Comparison of ENCODE assay signal across 9 cellular contexts in the genomic region with DNA sequence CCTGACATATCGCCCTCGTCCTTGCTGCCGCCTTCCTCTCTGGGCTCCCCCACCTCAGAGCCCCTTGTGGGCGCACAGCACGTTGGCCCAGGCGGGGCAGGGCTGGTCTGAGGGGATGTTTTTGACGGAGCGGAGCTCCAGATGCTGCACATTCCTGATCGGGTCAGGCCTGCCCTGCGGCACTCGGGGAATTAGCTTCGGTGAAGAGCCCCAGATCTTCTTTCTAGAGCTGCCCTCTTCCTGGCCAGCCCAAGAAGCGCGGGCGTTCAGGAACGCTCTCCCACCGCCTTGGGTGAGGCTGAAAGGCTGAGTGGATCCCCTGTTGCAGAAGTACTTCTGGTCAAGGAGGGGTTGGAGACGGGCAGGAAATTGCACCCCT. TPM values are rescaled to one million over a fixed set of nuclear protein-coding genes. Genes with fewer than 3 reads are reported as not detected.
A peak's percentile ranks its signal among the peaks of the same experiment; 100 is the strongest.
DNase-seq lines count a peak whose midpoint lies in the region; ATAC-seq and TF ChIP-seq lines count a peak whose summit lies in the region.
"Had no signal": no experiment of that assay in that cellular context is flagged by ENCODE, and none has a peak within 500 bp of the region (broad histone marks: within the 10 kb centered on the region; RNA-seq: fewer than 3 reads in every experiment).

No MANE protein-coding gene starts in this region.

- peaks cover 22% of the 10 kb centered on the region for H3K79me2 ChIP-seq in trophoblast cell (ENCODE audit: control insufficient read depth, insufficient read depth, low read length, poor library complexity)

- peak overlapping the region; percentile 93 for H2BK120ac ChIP-seq in trophoblast cell (ENCODE audit: insufficient read depth, low read length, poor library complexity)

- no peak overlapping the region for H3K4me3 ChIP-seq in Caco-2 (ENCODE audit: low read depth, low read length)
- H3K4me3 ChIP-seq in trophoblast cell (ENCODE audit: low read depth, low read length): peak overlapping the region; percentile 70

- peak overlapping the region; percentile 73 for H2AK5ac ChIP-seq in trophoblast cell (ENCODE audit: low read length)

- peak overlapping the region; percentile 89 for H4K8ac ChIP-seq in trophoblast cell (ENCODE audit: low read depth, low read length)

- peak; percentile 32 for ATAC-seq in SK-N-SH treated with all-trans-retinoic acid at 6 μM for 48 hours
- ATAC-seq in HG02642 (IDR thresholded peaks at IDR 0.05; ENCODE audit: poor library complexity, unreplicated experiment): no peak

- peak overlapping the region; percentile 78 for H3K9ac ChIP-seq in trophoblast cell (ENCODE audit: low read length)

- H3K4me1 ChIP-seq in Caco-2 (peaks cover 25% of the 10 kb centered on the region), trophoblast cell (ENCODE audit: control insufficient read depth in 1 of 2, insufficient read depth in 2 of 2, low read length in 2 of 2) (peaks cover 23 to 25% of the 10 kb centered on the region in 2 experiments)

- H3K27me3 Mint-ChIP-seq in Caco-2 (ENCODE audit: insufficient read depth, unreplicated experiment): no peaks in the 10 kb centered on the region

- peak overlapping the region; percentile 84 for H3K4ac ChIP-seq in trophoblast cell (ENCODE audit: low read depth, low read length)

- peak overlapping the region; percentile 92 for H3K4me2 ChIP-seq in trophoblast cell (ENCODE audit: low read length)

- H2AFZ ChIP-seq in trophoblast cell (ENCODE audit: insufficient read depth, low read length, poor library complexity): peak overlapping the region; percentile 63

- H2BK5ac ChIP-seq in trophoblast cell (ENCODE audit: low read depth, low read length, poor library complexity): peak overlapping the region; percentile 97

- H3K9me3 ChIP-seq in Caco-2 (no peaks in the 10 kb centered on the region), trophoblast cell (ENCODE audit: insufficient read depth, low read depth, low read length) (no peaks in the 10 kb centered on the region)

- no peaks in the 10 kb centered on the region for H3K9me3 Mint-ChIP-seq in Caco-2 (ENCODE audit: unreplicated experiment)

- POLR2A ChIA-PET in Caco-2 (lab: Charles Lee): no interaction called here

- peak overlapping the region; percentile 95 for H3K18ac ChIP-seq in trophoblast cell (ENCODE audit: low read length)

- no peak for DNase-seq in Caco-2
- DNase-seq in foreskin melanocyte: peak; percentile 81
- peak; percentile 47 to 70 for DNase-seq in trophoblast cell
- no peak for DNase-seq in COLO829 (ENCODE audit: low spot score)
- DNase-seq in cortex of kidney (lab: John Stamatoyannopoulos, UW): no peak
- DNase-seq in midbrain (lab: John Stamatoyannopoulos, UW): no peak
- DNase-seq: activated CD4-positive, alpha-beta T cell treated with anti-CD3 and anti-CD28 coated beads for 1 hour had no signal

- no peak overlapping the region for H3K23ac ChIP-seq in trophoblast cell (ENCODE audit: low read length)

- peak overlapping the region; percentile 94 for H4K91ac ChIP-seq in trophoblast cell (ENCODE audit: low read depth, low read length)

- H3K27ac Mint-ChIP-seq in Caco-2 (ENCODE audit: unreplicated experiment): peak overlapping the region; percentile 71

- H3K27me3 ChIP-seq in Caco-2 (replicated peaks; ENCODE audit: control insufficient read depth, insufficient read depth, low read length) (no peaks in the 10 kb centered on the region), trophoblast cell (ENCODE audit: insufficient read depth, low read length) (no peaks in the 10 kb centered on the region)

- no CpG with 5 or more reads among the region's 18 CpGs for WGBS in trophoblast cell (ENCODE audit: extremely low coverage, insufficient coverage, insufficient read length)

- H2BK12ac ChIP-seq in trophoblast cell (ENCODE audit: low read length): peak overlapping the region; percentile 83

- peak overlapping the region; percentile 95 for H3K14ac ChIP-seq in trophoblast cell (ENCODE audit: low read length)

- TF ChIP-seq CTCF in Caco-2 (IDR thresholded peaks at IDR 0.05; ENCODE audit: insufficient read depth in 1 of 2, low read depth in 1 of 2, low read length in 1 of 2, severe bottlenecking in 1 of 2, unreplicated experiment in 1 of 2): no peak

- intact Hi-C loops in Caco-2 (cut with micrococcal nuclease; ENCODE audit: unreplicated experiment): no loop called here

- peaks cover 7% of the 10 kb centered on the region for H3K4me1 Mint-ChIP-seq in Caco-2 (ENCODE audit: low read depth, unreplicated experiment)

- BruUV-seq in Caco-2 (replicated peaks; lab: Mats Ljungman, UMichigan): no TSS peak

- H4K12ac ChIP-seq in trophoblast cell (ENCODE audit: low read depth, low read length): peak overlapping the region; percentile 85

- peak overlapping the region; percentile 96 for H3K27ac ChIP-seq in trophoblast cell (ENCODE audit: low read depth, low read length)

- no peaks in the 10 kb centered on the region for H3K36me3 Mint-ChIP-seq in Caco-2 (ENCODE audit: insufficient read depth, unreplicated experiment)

- peak overlapping the region; percentile 73 for H3K4me3 Mint-ChIP-seq in Caco-2 (ENCODE audit: unreplicated experiment)

- H3K36me3 ChIP-seq in Caco-2 (ENCODE audit: control insufficient read depth, insufficient read depth, low read length): no peaks in the 10 kb centered on the region
- peaks cover 8 to 9% of the 10 kb centered on the region in 2 experiments for H3K36me3 ChIP-seq in trophoblast cell (ENCODE audit: control insufficient read depth in 1 of 2, insufficient read depth in 2 of 2, low read length in 2 of 2)

- CTCF ChIA-PET in Caco-2 (lab: Charles Lee): no interaction called here

- H3K79me1 ChIP-seq in trophoblast cell (ENCODE audit: low read length): peaks cover 29% of the 10 kb centered on the region

TF ChIP-seq in SK-N-SH treated with all-trans-retinoic acid at 6 μM for 48 hours, 23 proteins besides CTCF, POLR2A, EP300 and RAD21 (continues in another document):
- TF ChIP-seq ESRRG (CRISPR knock-in tag; IDR thresholded peaks at IDR 0.05): no peak
- no peak for TF ChIP-seq ZC3H10 (CRISPR knock-in tag; IDR thresholded peaks at IDR 0.05)
- no peak for TF ChIP-seq PPARA (CRISPR knock-in tag; IDR thresholded peaks at IDR 0.05; ENCODE audit: borderline replicate concordance)
- TF ChIP-seq TOX (CRISPR knock-in tag; IDR thresholded peaks at IDR 0.05; ENCODE audit: borderline replicate concordance): no peak
- TF ChIP-seq GLIS3 (CRISPR knock-in tag; IDR thresholded peaks at IDR 0.05): no peak
- no peak for TF ChIP-seq TSHZ2 (CRISPR knock-in tag; IDR thresholded peaks at IDR 0.05)
- TF ChIP-seq OSR1 (CRISPR knock-in tag; IDR thresholded peaks at IDR 0.05): no peak
- TF ChIP-seq BACH2 (CRISPR knock-in tag; IDR thresholded peaks at IDR 0.05; ENCODE audit: borderline replicate concordance): no peak
- TF ChIP-seq, protein P1, sequence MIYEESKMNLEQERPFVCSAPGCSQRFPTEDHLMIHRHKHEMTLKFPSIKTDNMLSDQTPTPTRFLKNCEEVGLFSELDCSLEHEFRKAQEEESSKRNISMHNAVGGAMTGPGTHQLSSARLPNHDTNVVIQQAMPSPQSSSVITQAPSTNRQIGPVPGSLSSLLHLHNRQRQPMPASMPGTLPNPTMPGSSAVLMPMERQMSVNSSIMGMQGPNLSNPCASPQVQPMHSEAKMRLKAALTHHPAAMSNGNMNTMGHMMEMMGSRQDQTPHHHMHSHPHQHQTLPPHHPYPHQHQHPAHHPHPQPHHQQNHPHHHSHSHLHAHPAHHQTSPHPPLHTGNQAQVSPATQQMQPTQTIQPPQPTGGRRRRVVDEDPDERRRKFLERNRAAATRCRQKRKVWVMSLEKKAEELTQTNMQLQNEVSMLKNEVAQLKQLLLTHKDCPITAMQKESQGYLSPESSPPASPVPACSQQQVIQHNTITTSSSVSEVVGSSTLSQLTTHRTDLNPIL (CRISPR knock-in tag; IDR thresholded peaks at IDR 0.05; ENCODE audit: low read depth): no peak
- TF ChIP-seq POU6F1 (CRISPR knock-in tag; IDR thresholded peaks at IDR 0.05; ENCODE audit: borderline replicate concordance, low read depth): no peak

RNA-seq across cellular contexts. Expression of gene YPEL4, which starts 12.1 kb away (rescaled TPM):
- total RNA-seq in Caco-2 (2022): 0.32 TPM in 1 of 2 replicates, not detected in the other
- 1.2 TPM in 2 replicates for polyA plus RNA-seq in trophoblast cell (2013)

RNA-seq across cellular contexts. Expression of gene CLP1, which starts 19.9 kb away (rescaled TPM):
- total RNA-seq in Caco-2 (2022): 21.0 and 22.1 TPM in 2 replicates
- 23.0 and 24.2 TPM in 2 replicates for polyA plus RNA-seq in trophoblast cell (2013)

RNA-seq across cellular contexts. Expression of gene ZDHHC5, which starts 30.3 kb away (rescaled TPM):
- total RNA-seq in Caco-2 (2022): 66.0 and 72.2 TPM in 2 replicates
- polyA plus RNA-seq in trophoblast cell (2013): 77.3 and 80.9 TPM in 2 replicates

RNA-seq across cellular contexts. Expression of gene SERPING1, which starts 40.1 kb away (rescaled TPM):
- 3.2 and 3.8 TPM in 2 replicates for total RNA-seq in Caco-2 (2022)
- 42.0 and 48.8 TPM in 2 replicates for polyA plus RNA-seq in trophoblast cell (2013)

Comparison
In these comparisons a context has a peak if more than half of its experiments do, and no peak if none do; other contexts are left out.
1. DNase-seq: peak in foreskin melanocyte (single experiment) and trophoblast cell (2 of 2); none in Caco-2 (0 of 2), COLO829 (single experiment), cortex of kidney (single experiment) and midbrain (single experiment).